ENCODE assay signal across 29 cellular contexts in the genomic region with DNA sequence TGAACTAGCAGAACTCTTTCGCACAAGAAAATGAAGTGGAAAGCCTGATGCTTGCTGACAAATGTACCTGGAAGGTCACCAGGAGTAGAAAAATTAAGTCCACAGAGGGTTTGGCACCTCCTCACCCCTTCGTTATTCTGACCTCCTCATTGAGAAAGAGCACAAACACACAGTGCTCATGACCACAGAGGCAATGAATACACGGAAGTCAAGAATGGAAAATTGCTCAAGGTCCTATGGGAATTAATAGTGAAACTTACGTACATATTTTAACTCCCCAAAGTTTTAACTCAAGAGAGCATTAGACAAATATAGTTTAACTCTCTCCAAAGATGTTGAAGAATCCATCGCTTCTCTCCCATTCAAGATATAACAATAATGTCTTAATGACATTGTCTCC.
"Had no signal": no experiment of that assay in that cellular context is flagged by ENCODE, and none has a peak within 500 bp of the region (broad histone marks: within the 10 kb centered on the region; RNA-seq: fewer than 3 reads in every experiment).

No MANE protein-coding gene starts in this region.

- H3K27ac Mint-ChIP-seq: activated CD8-positive, alpha-beta T cell treated with anti-CD3 and anti-CD28 coated beads, Interleukin-2, amount 10 ng/mL, durations not matched to agents 7 days and 5 days; activated naive CD4-positive, alpha-beta T cell treated with anti-CD3 and anti-CD28 coated beads, Interleukin-2, amount 50 U/mL, for 24 hours; activated T-helper 1 cell treated with anti-CD3 and anti-CD28 coated beads, Interleukin-12 subunit alpha, Interleukin-12 subunit beta, Interleukin-2, Interleukin-4 antibody, amounts not matched to agents 30 ng/mL and 10 ng/mL and 1 ng/mL, durations not matched to agents 14 hours and 24 hours and 36 hours; brain; effector memory CD8-positive, alpha-beta T cell; immature natural killer cell; neural progenitor cell; stimulated activated naive B cell treated with anti-CD40 and anti-IgM and Interleukin-4, amounts not matched to agents 10 μg/mL and 1 μg/mL and 100 μg/mL, for 72 hours; type B pancreatic cell had no signal

- H3K9me3 Mint-ChIP-seq: activated naive CD4-positive, alpha-beta T cell treated with anti-CD3 and anti-CD28 coated beads, Interleukin-2, amount 50 U/mL, for 24 hours; activated T-helper 1 cell treated with anti-CD3 and anti-CD28 coated beads, Interleukin-12 subunit alpha, Interleukin-12 subunit beta, Interleukin-2, Interleukin-4 antibody, amounts not matched to agents 30 ng/mL and 10 ng/mL and 1 ng/mL, durations not matched to agents 14 hours and 24 hours and 36 hours; effector memory CD8-positive, alpha-beta T cell; neural progenitor cell; type B pancreatic cell had no signal

- H3K27me3 Mint-ChIP-seq: activated naive CD4-positive, alpha-beta T cell treated with anti-CD3 and anti-CD28 coated beads, Interleukin-2, amount 50 U/mL, for 24 hours; brain; type B pancreatic cell had no signal

- H3K4me1 ChIP-seq: neural progenitor cell, sigmoid colon, testis, vagina had no signal

- H3K79me2 ChIP-seq: hepatocyte had no signal

- H3K36me3 Mint-ChIP-seq: activated naive CD4-positive, alpha-beta T cell treated with anti-CD3 and anti-CD28 coated beads, Interleukin-2, amount 50 U/mL, for 24 hours; brain; immature natural killer cell; neural progenitor cell; type B pancreatic cell had no signal

- H3K9ac ChIP-seq: neural progenitor cell had no signal

- H3K27me3 ChIP-seq: foreskin keratinocyte, hepatocyte, neural progenitor cell, sigmoid colon, testis, vagina had no signal

- H3K4me2 ChIP-seq: hepatocyte, neural progenitor cell had no signal

- H3K27ac ChIP-seq: dorsolateral prefrontal cortex, foreskin keratinocyte, hepatocyte, neural progenitor cell, sigmoid colon, testis, vagina, VCaP had no signal

- DNase-seq: activated CD4-positive, alpha-beta T cell treated with anti-CD3 and anti-CD28 coated beads for 1 hour; activated CD4-positive, alpha-beta T cell treated with anti-CD3 and anti-CD28 coated beads, Interleukin-2, amount 50 U/mL, for 1 hour; activated CD8-positive, alpha-beta T cell treated with anti-CD3 and anti-CD28 coated beads, Interleukin-2, amount 10 ng/mL, durations not matched to agents 7 days and 5 days; activated gamma-delta T cell treated with Interleukin-2 at 50 U/mL for 16 hours; anterior cingulate cortex; caudate nucleus; dorsolateral prefrontal cortex; effector memory CD8-positive, alpha-beta T cell; foreskin keratinocyte; immature natural killer cell; naive thymus-derived CD4-positive, alpha-beta T cell; sigmoid colon; stimulated activated CD4-positive, alpha-beta T cell treated with anti-CD3 and anti-CD28 coated beads, Interleukin-2, amount 100 ng/mL, for 48 hours; stimulated activated CD8-positive, alpha-beta memory T cell treated with anti-CD3 and anti-CD28 coated beads, Interleukin-4, amount 100 ng/mL, for 48 hours; stimulated activated naive B cell treated with anti-CD40 and anti-IgM and Interleukin-4, amounts not matched to agents 10 μg/mL and 1 μg/mL and 100 μg/mL, for 72 hours; T-helper 2 cell; testis had no signal

- H3K36me3 ChIP-seq: neural progenitor cell, sigmoid colon, vagina had no signal

- H3K4me3 Mint-ChIP-seq: activated CD8-positive, alpha-beta T cell treated with anti-CD3 and anti-CD28 coated beads, Interleukin-2, amount 10 ng/mL, durations not matched to agents 7 days and 5 days; activated naive CD4-positive, alpha-beta T cell treated with anti-CD3 and anti-CD28 coated beads, Interleukin-2, amount 50 U/mL, for 24 hours; activated T-helper 1 cell treated with anti-CD3 and anti-CD28 coated beads, Interleukin-12 subunit alpha, Interleukin-12 subunit beta, Interleukin-2, Interleukin-4 antibody, amounts not matched to agents 30 ng/mL and 10 ng/mL and 1 ng/mL, durations not matched to agents 14 hours and 24 hours and 36 hours; brain; effector memory CD8-positive, alpha-beta T cell; immature natural killer cell; naive thymus-derived CD4-positive, alpha-beta T cell; neural progenitor cell; stimulated activated naive B cell treated with anti-CD40 and anti-IgM and Interleukin-4, amounts not matched to agents 10 μg/mL and 1 μg/mL and 100 μg/mL, for 72 hours; type B pancreatic cell had no signal

- H3K9me3 ChIP-seq: sigmoid colon, testis, vagina had no signal

- H2AFZ ChIP-seq: hepatocyte, neural progenitor cell had no signal

- ATAC-seq: activated CD8-positive, alpha-beta T cell treated with anti-CD3 and anti-CD28 coated beads, Interleukin-2, amount 10 ng/mL, durations not matched to agents 7 days and 5 days; effector memory CD8-positive, alpha-beta T cell; esophagus mucosa; foreskin keratinocyte; left lobe of liver; naive thymus-derived CD4-positive, alpha-beta T cell had no signal

- H3K4me1 Mint-ChIP-seq: neural progenitor cell had no signal

- H3K4me3 ChIP-seq: dorsolateral prefrontal cortex, hepatocyte, lung, neural progenitor cell, sigmoid colon, testis, vagina had no signal

- FAIRE-seq: endothelial cell of umbilical vein had no signal
